ENCODE assay signal across 16 cellular contexts in genomic region chr10:50540826-50541122, GRCh38.
DNase-seq lines count a peak whose midpoint lies in the region; ATAC-seq and TF ChIP-seq lines count a peak whose summit lies in the region.
"Had no signal": no experiment of that assay in that cellular context is flagged by ENCODE, and none has a peak within 500 bp of the region (broad histone marks: within the 10 kb centered on the region; RNA-seq: fewer than 3 reads in every experiment).

No MANE protein-coding gene starts in this region.

- peak overlapping the region; percentile 95 for H3K27ac Mint-ChIP-seq in activated T-cell treated with anti-CD3 and anti-CD28 coated beads, Interleukin-2, amount 50 U/mL, for 24 hours
- H3K27ac Mint-ChIP-seq in neural crest cell (ENCODE audit: unreplicated experiment) (peak overlapping the region; percentile 37), immature natural killer cell (no peak overlapping the region)
- H3K27ac Mint-ChIP-seq: endodermal cell, H9 had no signal

- in situ Hi-C loops in GM23248 (cut with MboI): no loop called here

- no peak overlapping the region for H3K4me3 ChIP-seq in GM23248
- H3K4me3 ChIP-seq: heart right ventricle, prostate gland, thoracic aorta had no signal

- no peak for TF ChIP-seq CTCF in neural crest cell (conservative IDR thresholded peaks at IDR 0.05)

- peaks cover 3% of the 10 kb centered on the region for H3K36me3 Mint-ChIP-seq in activated T-cell treated with anti-CD3 and anti-CD28 coated beads, Interleukin-2, amount 50 U/mL, for 24 hours (ENCODE audit: low read depth)
- H3K36me3 Mint-ChIP-seq in neural crest cell (ENCODE audit: low read depth) (no peaks in the 10 kb centered on the region), immature natural killer cell (no peaks in the 10 kb centered on the region)

- peaks cover 11% of the 10 kb centered on the region for H3K4me1 ChIP-seq in GM23248 (ENCODE audit: insufficient read depth)
- H3K4me1 ChIP-seq: prostate gland had no signal

- H3F3A ChIP-seq in GM23248 (ENCODE audit: insufficient read depth): peaks cover 7% of the 10 kb centered on the region; the same call in 1 of the 2 replicates

- H3K9me2 ChIP-seq in GM23248 (ENCODE audit: insufficient read depth): no peaks in the 10 kb centered on the region

- 96 to 100% methylated on average over 1 of the region's 1 CpG for WGBS in GM23248 (ENCODE audit: low coverage in 1 of 2, low lambda C conversion rate in 2 of 2, missing lambda C conversion rate in 2 of 2), 2 experiments

- ATAC-seq in GM21723 (IDR thresholded peaks at IDR 0.05; ENCODE audit: unreplicated experiment): peak; percentile 5
- ATAC-seq in HG03457 (IDR thresholded peaks at IDR 0.05; ENCODE audit: unreplicated experiment): peak; percentile 14

- no peaks in the 10 kb centered on the region for H3K27me3 ChIP-seq in GM23248 (replicated peaks; ENCODE audit: insufficient read depth)
- H3K27me3 ChIP-seq: heart right ventricle had no signal

- H3K4me1 Mint-ChIP-seq in activated T-cell treated with anti-CD3 and anti-CD28 coated beads, Interleukin-2, amount 50 U/mL, for 24 hours (ENCODE audit: low read depth): peaks cover 91% of the 10 kb centered on the region
- H3K4me1 Mint-ChIP-seq in neural crest cell (peaks cover 54% of the 10 kb centered on the region), immature natural killer cell (peaks cover 40 to 74% of the 10 kb centered on the region in 2 donors)

- peaks cover 6% of the 10 kb centered on the region; the same call in 1 of the 2 replicates for H3K79me2 ChIP-seq in GM23248 (ENCODE audit: insufficient read depth)

- H3K4me2 ChIP-seq in GM23248 (ENCODE audit: unreplicated experiment): no peak overlapping the region

- H3K36me3 ChIP-seq in GM23248 (ENCODE audit: low read depth): no peaks in the 10 kb centered on the region
- H3K36me3 ChIP-seq: heart right ventricle, prostate gland, thoracic aorta had no signal

- H3K9ac ChIP-seq in GM23248: no peak overlapping the region

- no peak for DNase-seq in activated T-cell treated with anti-CD3 and anti-CD28 coated beads, Interleukin-2, amount 50 U/mL, for 24 hours
- DNase-seq in activated T-cell treated with anti-CD3 and anti-CD28 coated beads for 4 hours (no peak), neural crest cell (ENCODE audit: low read depth, low spot score) (no peak), immature natural killer cell (no peak), GM23248 (no peak), D341Med (ENCODE audit: low spot score) (no peak)
- DNase-seq: ACHN; DMS79 treated with DMSO at 0.1 percent for 48 hours; endodermal cell; H9; heart right ventricle; NK-92 treated with Interleukin-12 subunit alpha and Interleukin-12 subunit beta, amount 100 ng/mL, for 24 hours had no signal

- no peaks in the 10 kb centered on the region for H3K9me3 ChIP-seq in GM23248 (ENCODE audit: low read depth)
- H3K9me3 ChIP-seq: heart right ventricle, prostate gland, thoracic aorta had no signal

- no peak overlapping the region for H3K27ac ChIP-seq in GM23248
- H3K27ac ChIP-seq: heart right ventricle, prostate gland, thoracic aorta had no signal

- H4K20me1 ChIP-seq in GM23248 (ENCODE audit: insufficient read depth): no peaks in the 10 kb centered on the region

- peak overlapping the region; percentile 40 for H3K4me3 Mint-ChIP-seq in activated T-cell treated with anti-CD3 and anti-CD28 coated beads, Interleukin-2, amount 50 U/mL, for 24 hours
- H3K4me3 Mint-ChIP-seq in neural crest cell (peak overlapping the region; percentile 31), immature natural killer cell (peak overlapping the region in 1 of 5 donors; percentile 14)
- H3K4me3 Mint-ChIP-seq: endodermal cell, H9 had no signal

- H2AFZ ChIP-seq in GM23248: no peak overlapping the region

- H3K9me3 Mint-ChIP-seq in activated T-cell treated with anti-CD3 and anti-CD28 coated beads, Interleukin-2, amount 50 U/mL, for 24 hours: peaks cover 5% of the 10 kb centered on the region
- H3K9me3 Mint-ChIP-seq in neural crest cell: no peaks in the 10 kb centered on the region
- H3K9me3 Mint-ChIP-seq in immature natural killer cell: no peaks in the 10 kb centered on the region
- H3K9me3 Mint-ChIP-seq: endodermal cell, H9 had no signal

- no peaks in the 10 kb centered on the region for H3K27me3 Mint-ChIP-seq in activated T-cell treated with anti-CD3 and anti-CD28 coated beads, Interleukin-2, amount 50 U/mL, for 24 hours
- H3K27me3 Mint-ChIP-seq in neural crest cell (ENCODE audit: low read depth): no peaks in the 10 kb centered on the region
- no peaks in the 10 kb centered on the region for H3K27me3 Mint-ChIP-seq in immature natural killer cell (ENCODE audit: low read depth in 3 of 3)

Comparison
In these comparisons a context has a peak if more than half of its experiments do, and no peak if none do; other contexts are left out.
1. H3K27ac Mint-ChIP-seq: peak in activated T-cell treated with anti-CD3 and anti-CD28 coated beads, Interleukin-2, amount 50 U/mL, for 24 hours (single experiment) and neural crest cell (single experiment); none in immature natural killer cell (0 of 6).